In genomic region chr19:41218615-41219507, GRCh38 we compare ENCODE assay signal across 2 cellular contexts.
TF ChIP-seq lines count a peak whose summit lies in the region.

Gene AXL (plus strand): TSS chr19:41219223. CDS start chr19:41219393, 170 bp downstream.

TF ChIP-seq in H1, 55 proteins besides CTCF, POLR2A, EP300 and RAD21 (continued from another document):
- TF ChIP-seq SP2 (IDR thresholded peaks at IDR 0.05; ENCODE audit: low read length) (no peak), ASH2L (IDR thresholded peaks at IDR 0.05; ENCODE audit: low read length) (peak; percentile 91), CHD2 (IDR thresholded peaks at IDR 0.05; ENCODE audit: low read length) (peak; percentile 64), CREB1 (IDR thresholded peaks at IDR 0.05) (peak; percentile 74), SIRT6 (IDR thresholded peaks at IDR 0.05; ENCODE audit: low read length) (no peak), POU5F1 (IDR thresholded peaks at IDR 0.05; ENCODE audit: low read depth, low read length) (0 out of 2 replicates have a peak, but pooled peaks have one; percentile 37), CBX5 (IDR thresholded peaks at IDR 0.05; ENCODE audit: low read depth, low read length) (no peak), BCL11A (IDR thresholded peaks at IDR 0.05; ENCODE audit: low read depth in 2 of 2, low read length in 2 of 2) (no peak), POLR2AphosphoS5 (IDR thresholded peaks at IDR 0.05; ENCODE audit: low read depth, low read length) (no peak), TBP (IDR thresholded peaks at IDR 0.05; ENCODE audit: low read depth, low read length) (peak; percentile 42), NANOG (IDR thresholded peaks at IDR 0.05; ENCODE audit: insufficient read depth, low read depth, low read length, poor library complexity, severe bottlenecking) (no peak), RXRA (IDR thresholded peaks at IDR 0.05; ENCODE audit: insufficient read depth, low read depth, low read length) (0 out of 2 replicates have a peak, but pooled peaks have one; percentile 48), JUN (IDR thresholded peaks at IDR 0.05; ENCODE audit: low read depth, low read length) (no peak), TEAD4 (IDR thresholded peaks at IDR 0.05; ENCODE audit: low read depth, low read length) (no peak), CTBP2 (IDR thresholded peaks at IDR 0.05; ENCODE audit: borderline replicate concordance, insufficient read depth, insufficient read length, low read length) (peak; percentile 100), KDM4A (IDR thresholded peaks at IDR 0.05; ENCODE audit: low read depth, low read length, severe bottlenecking) (peak; percentile 91), EGR1 (IDR thresholded peaks at IDR 0.05; ENCODE audit: borderline replicate concordance, low read depth, low read length) (peak; percentile 98), SRF (IDR thresholded peaks at IDR 0.05; ENCODE audit: low read depth, low read length) (0 out of 2 replicates have a peak, but pooled peaks have one; percentile 21), SP1 (IDR thresholded peaks at IDR 0.05; ENCODE audit: low read depth, low read length) (peak; percentile 94), RBBP5 (IDR thresholded peaks at IDR 0.05; ENCODE audit: borderline replicate concordance, low read depth, low read length) (0 out of 2 replicates have a peak, but pooled peaks have one; percentile 47), TAF7 (optimal IDR thresholded peaks at IDR 0.05; ENCODE audit: borderline replicate concordance, low read depth, low read length) (peak; percentile 25), GABPA (IDR thresholded peaks at IDR 0.05; ENCODE audit: borderline replicate concordance, insufficient read depth, low read length) (peak; percentile 36; the same call in 1 of the 2 replicates), SIN3A (conservative IDR thresholded peaks at IDR 0.05 in 1 of 2, IDR thresholded peaks at IDR 0.05 in 1 of 2; ENCODE audit: low read depth in 1 of 2, low read length in 2 of 2) (peak; percentile 68 to 96; a peak in 3 of 4 replicates), EZH2 (IDR thresholded peaks at IDR 0.05; ENCODE audit: low read depth, low read length, severe bottlenecking) (no peak), GTF2F1 (IDR thresholded peaks at IDR 0.05; ENCODE audit: borderline replicate concordance, low read depth, low read length) (no peak), FOSL1 (IDR thresholded peaks at IDR 0.05; ENCODE audit: insufficient read depth, low read depth, low read length) (no peak), KDM5A (IDR thresholded peaks at IDR 0.05; ENCODE audit: low read length) (no peak), BACH1 (IDR thresholded peaks at IDR 0.05; ENCODE audit: low read length) (no peak), SAP30 (IDR thresholded peaks at IDR 0.05; ENCODE audit: insufficient read depth, insufficient replicate concordance, low read length) (peak; percentile 37), KDM1A (IDR thresholded peaks at IDR 0.05; ENCODE audit: borderline replicate concordance, low read length) (no peak; the same call in 1 of the 2 replicates), YY1 (IDR thresholded peaks at IDR 0.05; ENCODE audit: low read depth, low read length) (peak; percentile 83), CEBPB (IDR thresholded peaks at IDR 0.05; ENCODE audit: low read depth, low read length) (peak; percentile 38; the same call in 1 of the 2 replicates), HDAC2 (IDR thresholded peaks at IDR 0.05; ENCODE audit: borderline replicate concordance in 1 of 2, low read depth in 2 of 2, low read length in 2 of 2) (peak; percentile 33 to 92; a peak in 3 of 4 replicates), TAF1 (IDR thresholded peaks at IDR 0.05; ENCODE audit: low read depth, low read length) (no peak; the same call in 1 of the 2 replicates), SP4 (IDR thresholded peaks at IDR 0.05; ENCODE audit: low read length) (peak; percentile 82; the same call in 1 of the 2 replicates), SUZ12 (IDR thresholded peaks at IDR 0.05; ENCODE audit: low read length) (peak; percentile 48; the same call in 1 of the 2 replicates), TCF12 (IDR thresholded peaks at IDR 0.05; ENCODE audit: low read depth, low read length) (peak; percentile 71; the same call in 1 of the 2 replicates), JUND (IDR thresholded peaks at IDR 0.05; ENCODE audit: low read length) (peak; percentile 60), MAFK (IDR thresholded peaks at IDR 0.05; ENCODE audit: low read depth, low read length) (peak; percentile 17; the same call in 1 of the 2 replicates)
- TF ChIP-seq, protein P1, sequence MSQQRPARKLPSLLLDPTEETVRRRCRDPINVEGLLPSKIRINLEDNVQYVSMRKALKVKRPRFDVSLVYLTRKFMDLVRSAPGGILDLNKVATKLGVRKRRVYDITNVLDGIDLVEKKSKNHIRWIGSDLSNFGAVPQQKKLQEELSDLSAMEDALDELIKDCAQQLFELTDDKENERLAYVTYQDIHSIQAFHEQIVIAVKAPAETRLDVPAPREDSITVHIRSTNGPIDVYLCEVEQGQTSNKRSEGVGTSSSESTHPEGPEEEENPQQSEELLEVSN (IDR thresholded peaks at IDR 0.05): no peak
- TF ChIP-seq, protein P2, sequence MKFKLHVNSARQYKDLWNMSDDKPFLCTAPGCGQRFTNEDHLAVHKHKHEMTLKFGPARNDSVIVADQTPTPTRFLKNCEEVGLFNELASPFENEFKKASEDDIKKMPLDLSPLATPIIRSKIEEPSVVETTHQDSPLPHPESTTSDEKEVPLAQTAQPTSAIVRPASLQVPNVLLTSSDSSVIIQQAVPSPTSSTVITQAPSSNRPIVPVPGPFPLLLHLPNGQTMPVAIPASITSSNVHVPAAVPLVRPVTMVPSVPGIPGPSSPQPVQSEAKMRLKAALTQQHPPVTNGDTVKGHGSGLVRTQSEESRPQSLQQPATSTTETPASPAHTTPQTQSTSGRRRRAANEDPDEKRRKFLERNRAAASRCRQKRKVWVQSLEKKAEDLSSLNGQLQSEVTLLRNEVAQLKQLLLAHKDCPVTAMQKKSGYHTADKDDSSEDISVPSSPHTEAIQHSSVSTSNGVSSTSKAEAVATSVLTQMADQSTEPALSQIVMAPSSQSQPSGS (IDR thresholded peaks at IDR 0.05; ENCODE audit: low read length): peak; percentile 52
- TF ChIP-seq, protein P3, sequence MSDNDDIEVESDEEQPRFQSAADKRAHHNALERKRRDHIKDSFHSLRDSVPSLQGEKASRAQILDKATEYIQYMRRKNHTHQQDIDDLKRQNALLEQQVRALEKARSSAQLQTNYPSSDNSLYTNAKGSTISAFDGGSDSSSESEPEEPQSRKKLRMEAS (IDR thresholded peaks at IDR 0.05): peak; percentile 68; the same call in 1 of the 2 replicates

TF ChIP-seq in liver, 16 proteins besides CTCF, POLR2A, EP300 and RAD21:
- TF ChIP-seq HNF4A (conservative IDR thresholded peaks at IDR 0.05) (no peak), HNF4G (IDR thresholded peaks at IDR 0.05) (no peak), FOXA1 (IDR thresholded peaks at IDR 0.05) (no peak), NR2F2 (IDR thresholded peaks at IDR 0.05) (no peak), ATF3 (IDR thresholded peaks at IDR 0.05) (no peak), EGR1 (IDR thresholded peaks at IDR 0.05; ENCODE audit: low read depth in 2 of 2) (no peak), SP1 (IDR thresholded peaks at IDR 0.05) (no peak), GABPA (IDR thresholded peaks at IDR 0.05 in 1 of 2, conservative IDR thresholded peaks at IDR 0.05 in 1 of 2) (no peak), YY1 (IDR thresholded peaks at IDR 0.05) (no peak), TAF1 (conservative IDR thresholded peaks at IDR 0.05) (no peak), RXRA (IDR thresholded peaks at IDR 0.05) (no peak), ZBTB33 (IDR thresholded peaks at IDR 0.05) (no peak), FOXA2 (IDR thresholded peaks at IDR 0.05) (no peak), REST (IDR thresholded peaks at IDR 0.05) (no peak), JUND (IDR thresholded peaks at IDR 0.05) (no peak)
- TF ChIP-seq, protein P3 (IDR thresholded peaks at IDR 0.05): no peak
TF ChIP-seq in liver: peak in this region for 0.
